ENCODE assay signal across 9 cellular contexts in genomic region chr1:181318022-181318857, GRCh38.
DNase-seq lines count a peak whose midpoint lies in the region; ATAC-seq, FAIRE-seq and TF ChIP-seq lines count a peak whose summit lies in the region.
"Had no signal": no experiment of that assay in that cellular context is flagged by ENCODE, and none has a peak within 500 bp of the region (broad histone marks: within the 10 kb centered on the region; RNA-seq: fewer than 3 reads in every experiment).

No MANE protein-coding gene starts in this region.

- H3K27me3 Mint-ChIP-seq in central memory CD8-positive, alpha-beta T cell: peaks cover 84% of the 10 kb centered on the region
- H3K27me3 Mint-ChIP-seq in nephron progenitor cell (ENCODE audit: low read depth, poor library complexity): peaks cover 93% of the 10 kb centered on the region

- peak overlapping the region; percentile 46 for H3K4me3 Mint-ChIP-seq in central memory CD8-positive, alpha-beta T cell
- peak overlapping the region; percentile 89 for H3K4me3 Mint-ChIP-seq in nephron progenitor cell
- H3K4me3 Mint-ChIP-seq: naive B cell had no signal

- ATAC-seq in central memory CD8-positive, alpha-beta T cell (replicated peaks; ENCODE audit: extremely low read depth, poor library complexity, severe bottlenecking): peak; percentile 28
- ATAC-seq in GM18505 (IDR thresholded peaks at IDR 0.05; ENCODE audit: unreplicated experiment): no peak

- H3K9me3 Mint-ChIP-seq in central memory CD8-positive, alpha-beta T cell: no peaks in the 10 kb centered on the region
- H3K9me3 Mint-ChIP-seq in nephron progenitor cell: no peaks in the 10 kb centered on the region

- H3F3A ChIP-seq in PC-9 (ENCODE audit: insufficient read depth, low read depth): no peaks in the 10 kb centered on the region

- CTCF ChIA-PET in PC-9 (lab: Charles Lee): no interaction called here

- H3K36me3 Mint-ChIP-seq in central memory CD8-positive, alpha-beta T cell (ENCODE audit: insufficient read depth): peaks cover 2% of the 10 kb centered on the region
- no peaks in the 10 kb centered on the region for H3K36me3 Mint-ChIP-seq in nephron progenitor cell (ENCODE audit: low read depth)

- H3K27ac Mint-ChIP-seq in central memory CD8-positive, alpha-beta T cell (ENCODE audit: low read depth): no peak overlapping the region
- H3K27ac Mint-ChIP-seq in nephron progenitor cell: no peak overlapping the region
- H3K27ac Mint-ChIP-seq: naive B cell had no signal

- H3K4me1 ChIP-seq in PC-9 (replicated peaks; ENCODE audit: insufficient read depth): no peaks in the 10 kb centered on the region

- no peaks in the 10 kb centered on the region for H3K9me2 ChIP-seq in PC-9 (ENCODE audit: insufficient read depth)

- no peaks in the 10 kb centered on the region for H3K36me3 ChIP-seq in PC-9 (ENCODE audit: low read depth)

- peaks cover 11% of the 10 kb centered on the region for H3K4me1 Mint-ChIP-seq in central memory CD8-positive, alpha-beta T cell
- peaks cover 38% of the 10 kb centered on the region for H3K4me1 Mint-ChIP-seq in nephron progenitor cell

- POLR2A ChIA-PET in PC-9 (lab: Charles Lee; ENCODE audit: unreplicated experiment): no interaction called here

- H3K27me3 ChIP-seq in PC-9 (ENCODE audit: insufficient read depth, low read depth): peaks cover 83% of the 10 kb centered on the region

- H3K79me2 ChIP-seq in PC-9 (ENCODE audit: low read depth): no peaks in the 10 kb centered on the region

- no TSS peak for BruUV-seq in PC-9 (replicated peaks; lab: Mats Ljungman, UMichigan)

- peak; percentile 40 for DNase-seq in DMS53 (lab: John Stamatoyannopoulos, UW)
- DNase-seq in DMS53 treated with DMSO at 0.1 percent for 48 hours (lab: John Stamatoyannopoulos, UW; ENCODE audit: unreplicated experiment): no peak
- peak; percentile 61 for DNase-seq in NCI-H1092 (lab: John Stamatoyannopoulos, UW)
- no peak for DNase-seq in central memory CD8-positive, alpha-beta T cell (ENCODE audit: low spot score in 2 of 2)
- DNase-seq in nephron progenitor cell: peak; percentile 68
- DNase-seq in PC-9: no peak
- DNase-seq in RCC 7860 (ENCODE audit: low spot score): no peak
- DNase-seq: naive B cell had no signal

- H3K27ac ChIP-seq in PC-9: no peak overlapping the region

- TF ChIP-seq CTCF in nephron progenitor cell (IDR thresholded peaks at IDR 0.05) (no peak), PC-9 (conservative IDR thresholded peaks at IDR 0.05) (no peak)

- H4K20me1 ChIP-seq in PC-9 (ENCODE audit: insufficient read depth): no peaks in the 10 kb centered on the region

- H3K4me2 ChIP-seq in PC-9: no peak overlapping the region

- intact Hi-C loops in PC-9 (cut with micrococcal nuclease; ENCODE audit: unreplicated experiment): no loop called here

- no peak overlapping the region for H3K4me3 ChIP-seq in PC-9

- H2AFZ ChIP-seq in PC-9: no peak overlapping the region

- H3K9me3 ChIP-seq in PC-9 (ENCODE audit: insufficient read depth, low read depth): no peaks in the 10 kb centered on the region

- TF ChIP-seq POLR2A in GM18505 (IDR thresholded peaks at IDR 0.05; ENCODE audit: borderline replicate concordance, extremely low read depth, insufficient read depth, insufficient read length): no peak

- FAIRE-seq in RCC 7860 (lab: Jason Lieb, UNC): no peak

Comparison
In these comparisons a context has a peak if more than half of its experiments do, and no peak if none do; other contexts are left out.
1. DNase-seq: peak in DMS53 (single experiment), NCI-H1092 (single experiment) and nephron progenitor cell (single experiment); none in DMS53 treated with DMSO at 0.1 percent for 48 hours (single experiment), central memory CD8-positive, alpha-beta T cell (0 of 2), PC-9 (0 of 2) and RCC 7860 (single experiment).